Comparison of ENCODE assay signal across 8 cellular contexts in the genomic region with DNA sequence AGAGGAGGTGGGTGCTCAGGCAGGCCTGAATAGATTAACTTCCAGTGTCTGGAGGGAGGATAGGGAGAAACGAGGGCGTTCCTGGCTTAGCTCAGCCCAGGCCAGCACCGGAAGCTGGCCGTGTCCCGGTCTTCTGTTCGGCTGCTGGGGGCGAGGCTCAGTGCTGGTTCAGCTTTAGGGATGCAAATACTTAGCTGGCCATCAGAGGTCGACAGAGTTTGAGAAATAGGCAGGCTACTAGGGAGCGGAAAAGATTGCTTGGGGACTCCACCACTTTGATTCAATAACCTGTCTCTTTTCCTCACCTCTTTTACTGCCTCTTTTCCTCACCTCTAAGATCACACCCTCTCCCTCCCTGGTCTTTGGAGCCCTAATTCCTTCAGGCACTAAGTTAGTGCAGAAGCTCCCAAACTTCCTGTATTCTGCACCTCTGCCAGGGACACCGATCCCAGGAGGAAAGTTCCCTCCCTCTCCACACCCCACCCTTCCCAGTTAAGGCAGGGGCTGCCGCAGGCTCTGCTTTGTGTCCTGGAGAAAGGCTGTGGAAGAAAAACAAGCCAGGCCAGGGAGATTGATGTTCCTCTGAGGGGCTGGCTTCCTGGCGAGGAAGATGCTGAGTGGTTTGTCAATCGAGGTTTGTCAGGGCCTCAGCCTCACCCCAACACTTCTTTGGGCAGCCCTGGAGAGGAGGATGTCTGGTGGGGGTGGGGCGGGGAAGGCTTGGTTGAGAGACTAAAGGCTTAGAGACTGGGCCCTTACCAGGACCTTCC. TPM values are rescaled to one million over a fixed set of nuclear protein-coding genes. Genes with fewer than 3 reads are reported as not detected.
A peak's percentile ranks its signal among the peaks of the same experiment; 100 is the strongest.
DNase-seq lines count a peak whose midpoint lies in the region; ATAC-seq and TF ChIP-seq lines count a peak whose summit lies in the region.

No MANE protein-coding gene starts in this region.

- H3K9me3 ChIP-seq in SK-N-SH (no peaks in the 10 kb centered on the region), ovary (no peaks in the 10 kb centered on the region)

- intact Hi-C loops in ovary (cut with DNase I) = loop anchor here in 2 of 4 donors (5.0 to 10.0 kb wide), 3 partner anchors 414 to 564 kb away; no protein-coding TSS in a partner anchor

- H3K4me3 ChIP-seq in SK-N-SH (ENCODE audit: low read depth in 2 of 2, low read length in 1 of 2) = no peak overlapping the region
- H3K4me3 ChIP-seq in fibroblast of pulmonary artery (replicated peaks; ENCODE audit: low read depth, low read length) = no peak overlapping the region
- H3K4me3 ChIP-seq in ovary = no peak overlapping the region

- no peaks in the 10 kb centered on the region; a peak in 1 of 4 replicates for H3K4me1 ChIP-seq in SK-N-SH (ENCODE audit: control insufficient read depth in 1 of 2, insufficient read depth in 2 of 2, low read depth in 1 of 2, low read length in 1 of 2)
- no peaks in the 10 kb centered on the region for H3K4me1 ChIP-seq in ovary (ENCODE audit: insufficient read depth)

- CTCF ChIA-PET in SK-N-SH (lab: Yijun Ruan, JAX) = interaction anchor here (0.6 to 3.2 kb wide), 32 partner anchors 9 to 1583 kb away, joined by 3 to 25 read pairs (median 5); no protein-coding TSS in a partner anchor

- no peak overlapping the region for H3K9ac ChIP-seq in SK-N-SH

- no peak for TF ChIP-seq POLR2A in ovary (IDR thresholded peaks at IDR 0.05)

- DNase-seq in activated naive CD4-positive, alpha-beta T cell treated with Interleukin-2 at 50 U/mL for 16 hours = peak; percentile 4
- no peak for DNase-seq in activated naive CD4-positive, alpha-beta T cell treated with anti-CD3 and anti-CD28 coated beads, Interleukin-2, amount 50 U/mL, for 16 hours
- DNase-seq in SK-N-SH (peak; percentile 66), fibroblast of pulmonary artery (ENCODE audit: low read depth) (peak; percentile 72), ovary (peak in 3 of 5 donors; percentile 31 to 62 (median 61)), T-helper 1 cell (no peak)

- H3K9me2 ChIP-seq in SK-N-SH = no peaks in the 10 kb centered on the region

- H3K4me2 ChIP-seq in SK-N-SH = no peak overlapping the region

- TF ChIP-seq CTCF in SK-N-SH (IDR thresholded peaks at IDR 0.05) = peak; percentile 67
- TF ChIP-seq CTCF in fibroblast of pulmonary artery (IDR thresholded peaks at IDR 0.05; ENCODE audit: low read length, missing control alignments) = peak; percentile 70
- peak; percentile 32 to 45 (median 42) for TF ChIP-seq CTCF in ovary (IDR thresholded peaks at IDR 0.05)

- no peak overlapping the region for H3K27ac ChIP-seq in SK-N-SH (ENCODE audit: low read depth in 2 of 2, low read length in 1 of 2)
- H3K27ac ChIP-seq in ovary = no peak overlapping the region

- H3K36me3 ChIP-seq in SK-N-SH (replicated peaks in 1 of 2; ENCODE audit: control insufficient read depth in 1 of 2, insufficient read depth in 2 of 2, low read length in 1 of 2) (no peaks in the 10 kb centered on the region), ovary (no peaks in the 10 kb centered on the region)

- no peak overlapping the region for H2AFZ ChIP-seq in SK-N-SH (ENCODE audit: low read depth)

- H3K27me3 ChIP-seq in SK-N-SH (ENCODE audit: insufficient read depth) (peaks cover 6% of the 10 kb centered on the region; the same call in 1 of the 2 replicates), ovary (no peaks in the 10 kb centered on the region)

- no peaks in the 10 kb centered on the region for H3F3A ChIP-seq in SK-N-SH (replicated peaks; ENCODE audit: insufficient read depth)

- peak; percentile 87 for TF ChIP-seq RAD21 in SK-N-SH (IDR thresholded peaks at IDR 0.05; ENCODE audit: low read length)

- no peaks in the 10 kb centered on the region for H4K20me1 ChIP-seq in SK-N-SH (ENCODE audit: insufficient read depth)

- TF ChIP-seq EP300 in SK-N-SH (IDR thresholded peaks at IDR 0.05; ENCODE audit: borderline replicate concordance in 1 of 2, low read depth in 1 of 2, low read length in 1 of 2) = no peak
- TF ChIP-seq EP300 in ovary (IDR thresholded peaks at IDR 0.05) = no peak

- ATAC-seq in HG03432 (IDR thresholded peaks at IDR 0.05; ENCODE audit: unreplicated experiment) (peak; percentile 63), GM21737 (IDR thresholded peaks at IDR 0.05; ENCODE audit: unreplicated experiment) (no peak)

- no peaks in the 10 kb centered on the region for H3K79me2 ChIP-seq in SK-N-SH (ENCODE audit: insufficient read depth)

- 22% methylated on average over 9 of the region's 14 CpGs for WGBS in SK-N-SH (ENCODE audit: low lambda C conversion rate)
- 25 to 34% (median 28%) methylated on average over 14 of the region's 14 CpGs for WGBS in ovary, 3 donors

- POLR2A ChIA-PET in SK-N-SH (lab: Yijun Ruan, JAX) = no interaction called here

TF ChIP-seq in SK-N-SH, 30 proteins besides CTCF, POLR2A, EP300 and RAD21:
- TF ChIP-seq SMC3 (IDR thresholded peaks at IDR 0.05; ENCODE audit: low read depth, low read length) (peak; percentile 66), EZH2phosphoT487 (IDR thresholded peaks at IDR 0.05; ENCODE audit: borderline replicate concordance, low read depth) (no peak)

RNA-seq across cellular contexts. Expression of a gene that starts 6.0 kb away (rescaled TPM):
- polyA plus RNA-seq in SK-N-SH (2012; rRNA removed) (7.5 and 8.4 TPM in 2 replicates), ovary (10 to 100 TPM in 1 of 2 donors, 1 to 10 TPM in 1; 9.3 to 19.7 TPM)
- 3.9 and 6.5 TPM in 2 replicates for polyA plus RNA-seq in SK-N-SH (2012; cell fraction: cytosol; rRNA removed)
- 3.8 and 3.9 TPM in 2 replicates for polyA plus RNA-seq in SK-N-SH (2012; cell fraction: nucleus; rRNA removed)
- total RNA-seq in ovary = 10 to 100 TPM; 11.0 to 47.5 (median 26.2) TPM

Comparison
In these comparisons a context has a peak if more than half of its experiments do, and no peak if none do; other contexts are left out.
1. DNase-seq: peak in activated naive CD4-positive, alpha-beta T cell treated with Interleukin-2 at 50 U/mL for 16 hours (single experiment), SK-N-SH (single experiment), fibroblast of pulmonary artery (single experiment) and ovary (3 of 5); none in activated naive CD4-positive, alpha-beta T cell treated with anti-CD3 and anti-CD28 coated beads, Interleukin-2, amount 50 U/mL, for 16 hours (single experiment) and T-helper 1 cell (0 of 5).
2. Peak in every context shown above with its lines, with median percentiles within 50 percentile points of each other: CTCF ChIP-seq.